In genomic region chr19:17078038-17078919, GRCh38 we compare ENCODE assay signal across 1 cellular context.
A peak's percentile ranks its signal among the peaks of the same experiment; 100 is the strongest.
TF ChIP-seq lines count a peak whose summit lies in the region.

No MANE protein-coding gene starts in this region.

TF ChIP-seq in HepG2, 621 proteins besides CTCF, POLR2A, EP300 and RAD21:
- TF ChIP-seq NR0B2 (CRISPR knock-in tag; IDR thresholded peaks at IDR 0.05): no peak
- TF ChIP-seq PPARG (CRISPR knock-in tag; conservative IDR thresholded peaks at IDR 0.05): no peak
- TF ChIP-seq BCL6 (CRISPR knock-in tag; IDR thresholded peaks at IDR 0.05): peak; percentile 74
- TF ChIP-seq TBX2 (CRISPR knock-in tag; IDR thresholded peaks at IDR 0.05; ENCODE audit: borderline replicate concordance): 0 out of 2 replicates have a peak, but pooled peaks have one; percentile 19
- TF ChIP-seq PRDM15 (CRISPR knock-in tag; IDR thresholded peaks at IDR 0.05): peak; percentile 71; the same call in 1 of the 2 replicates
- TF ChIP-seq ZNF7 (CRISPR knock-in tag; IDR thresholded peaks at IDR 0.05): no peak
- peak; percentile 39 for TF ChIP-seq CEBPG (CRISPR knock-in tag; IDR thresholded peaks at IDR 0.05)
- peak; percentile 18; the same call in 1 of the 2 replicates for TF ChIP-seq SAP130 (CRISPR knock-in tag; IDR thresholded peaks at IDR 0.05; ENCODE audit: low read depth)
- TF ChIP-seq RBM39 (IDR thresholded peaks at IDR 0.05; ENCODE audit: low read depth, low read length, poor library complexity, severe bottlenecking): no peak
- TF ChIP-seq CEBPB (IDR thresholded peaks at IDR 0.05; ENCODE audit: borderline replicate concordance, low read depth, low read length): peak; percentile 76; the same call in 1 of the 2 replicates
- peak; percentile 55 for TF ChIP-seq MAX (IDR thresholded peaks at IDR 0.05)
- peak; percentile 18 for TF ChIP-seq TEAD3 (CRISPR knock-in tag; optimal IDR thresholded peaks at IDR 0.05; ENCODE audit: borderline replicate concordance)
TF ChIP-seq in HepG2: peak in this region for 8.
